In genomic region chr9:41074356-41074942, GRCh38 we compare ENCODE assay signal across 8 cellular contexts. TPM values are rescaled to one million over a fixed set of nuclear protein-coding genes. Genes with fewer than 3 reads are reported as not detected.
A peak's percentile ranks its signal among the peaks of the same experiment; 100 is the strongest.
DNase-seq lines count a peak whose midpoint lies in the region; ATAC-seq and TF ChIP-seq lines count a peak whose summit lies in the region.
"Not testable (repeated sequence)": the region's sequence is repeated elsewhere in the genome, so short reads cannot be mapped to it uniquely, and the experiment has no call there.

No MANE protein-coding gene starts in this region.

- peaks cover 0 to 19% of the 10 kb centered on the region in 2 donors for H3K4me1 Mint-ChIP-seq in natural killer cell

- ATAC-seq in GM21526 (IDR thresholded peaks at IDR 0.05; ENCODE audit: low FRiP score, unreplicated experiment) (peak; percentile 65), HG03354 (IDR thresholded peaks at IDR 0.05; ENCODE audit: poor library complexity, severe bottlenecking, unreplicated experiment) (peak; percentile 73), natural killer cell (peak; percentile 19 to 72 (median 70))

- peaks cover 30 to 38% of the 10 kb centered on the region in 2 donors for H3K27me3 Mint-ChIP-seq in natural killer cell (ENCODE audit: low read depth in 2 of 2)

- H3K27ac Mint-ChIP-seq in natural killer cell = peak overlapping the region in 1 of 2 donors; percentile 50

- not testable (repeated sequence) for H3K27ac ChIP-seq in WERI-Rb-1, testis
- H3K27ac ChIP-seq in breast epithelium (peak overlapping the region in 1 of 2 donors; percentile 23), left ventricle myocardium inferior (replicated peaks) (peak overlapping the region; percentile 73)

- DNase-seq in EL (peak; percentile 49), WERI-Rb-1 (peak; percentile 34), left ventricle myocardium inferior (peak; percentile 68), testis (peak; percentile 22)
- DNase-seq in breast epithelium (ENCODE audit: low spot score in 2 of 2); natural killer cell: not testable (repeated sequence)

- not testable (repeated sequence) for H3K36me3 Mint-ChIP-seq in natural killer cell

- TF ChIP-seq CTCF in WERI-Rb-1 (IDR thresholded peaks at IDR 0.05; ENCODE audit: low read depth, low read length); breast epithelium (IDR thresholded peaks at IDR 0.05); left ventricle myocardium inferior (IDR thresholded peaks at IDR 0.05; ENCODE audit: borderline replicate concordance); natural killer cell (IDR thresholded peaks at IDR 0.05); testis (IDR thresholded peaks at IDR 0.05): not testable (repeated sequence)

- H3K36me3 ChIP-seq in WERI-Rb-1; breast epithelium; left ventricle myocardium inferior; testis (ENCODE audit: low read depth, missing control alignments): not testable (repeated sequence)

- intact Hi-C loops in breast epithelium (cut with DNase I; ENCODE audit: low total_unique reads); left ventricle myocardium inferior (cut with micrococcal nuclease); natural killer cell (cut with micrococcal nuclease); testis (cut with DNase I; ENCODE audit: low total_unique reads): not testable (repeated sequence)

- not testable (repeated sequence) for TF ChIP-seq POLR2A in breast epithelium (IDR thresholded peaks at IDR 0.05); testis (IDR thresholded peaks at IDR 0.05)

- peak overlapping the region; percentile 65 for H3K4me3 Mint-ChIP-seq in natural killer cell

- not testable (repeated sequence) for H3K9me3 ChIP-seq in WERI-Rb-1 (ENCODE audit: severe bottlenecking); breast epithelium; left ventricle myocardium inferior (replicated peaks); testis

- H3K27me3 ChIP-seq in WERI-Rb-1 (ENCODE audit: insufficient read depth, low read depth, severe bottlenecking); breast epithelium; testis: not testable (repeated sequence)
- peaks cover 22% of the 10 kb centered on the region for H3K27me3 ChIP-seq in left ventricle myocardium inferior (ENCODE audit: low read depth)

- 0 to 1% methylated on average over 34 to 63 of the region's 63 CpGs for WGBS in testis, 2 donors

- H3K4me3 ChIP-seq in WERI-Rb-1 (ENCODE audit: low read depth, low read length) (peak overlapping the region; percentile 71), breast epithelium (peak overlapping the region; percentile 53 to 84 (median 64)), left ventricle myocardium inferior (peak overlapping the region; percentile 78), testis (peak overlapping the region; percentile 34 to 66)

- H3K9me3 Mint-ChIP-seq in natural killer cell = not testable (repeated sequence)

- H3K4me1 ChIP-seq in breast epithelium, testis: not testable (repeated sequence)
- H3K4me1 ChIP-seq in left ventricle myocardium inferior = peaks cover 16% of the 10 kb centered on the region

RNA-seq across cellular contexts. Expression of gene FOXD4L6, which starts 54.0 kb away (rescaled TPM):
- total RNA-seq in breast epithelium = under 1 TPM in 1 of 3 donors, not detected in 2; 0.15 TPM
- not detected for total RNA-seq in left ventricle myocardium inferior
- not detected for total RNA-seq in natural killer cell
- not detected for total RNA-seq in testis
- not detected for polyA plus RNA-seq in testis (ENCODE audit: insufficient read depth, low read depth, low replicate concordance)
